ENCODE assay signal across 8 cellular contexts in genomic region chr20:32674362-32674789, GRCh38. TPM values are rescaled to one million over a fixed set of nuclear protein-coding genes. Genes with fewer than 3 reads are reported as not detected.
DNase-seq lines count a peak whose midpoint lies in the region; TF ChIP-seq lines count a peak whose summit lies in the region.

No MANE protein-coding gene starts in this region.

- no peaks in the 10 kb centered on the region for H3K27me3 ChIP-seq in mammary epithelial cell (ENCODE audit: insufficient read depth, low read length)
- H3K27me3 ChIP-seq in suprapubic skin: no peaks in the 10 kb centered on the region

- H3K36me3 ChIP-seq in mammary epithelial cell (ENCODE audit: insufficient read depth, low read length) (no peaks in the 10 kb centered on the region), suprapubic skin (no peaks in the 10 kb centered on the region)

- DNase-seq in NCI-H510A treated with DMSO at 0.1 percent for 48 hours (lab: John Stamatoyannopoulos, UW) (peak; percentile 80), NCI-H510A (lab: John Stamatoyannopoulos, UW) (no peak), NCI-H1930 (lab: John Stamatoyannopoulos, UW) (peak; percentile 21 to 28), mammary epithelial cell (peak; percentile 44), mucosa of gallbladder (ENCODE audit: low spot score) (peak; percentile 37), suprapubic skin (ENCODE audit: low spot score in 2 of 2) (no peak), OCI-M2 (lab: John Stamatoyannopoulos, UW; ENCODE audit: unreplicated experiment) (no peak)

- H4K20me1 ChIP-seq in mammary epithelial cell (ENCODE audit: insufficient read depth, low read length): no peaks in the 10 kb centered on the region

- H3K4me3 ChIP-seq in WI38 (ENCODE audit: low read depth, low read length): no peak overlapping the region
- H3K4me3 ChIP-seq in mammary epithelial cell (replicated peaks in 1 of 3; ENCODE audit: insufficient read depth in 1 of 3, low read depth in 2 of 3, low read length in 3 of 3): no peak overlapping the region
- H3K4me3 ChIP-seq in suprapubic skin: no peak overlapping the region

- in situ Hi-C loops in mammary epithelial cell (cut with MboI; ENCODE audit: low sequenced_read_pairs in 2 of 2): loop anchor here in 1 of 2 donors (25.0 kb wide), 1 partner anchor 837 kb away; the partner anchor contains the start of gene FOXS1

- dilution Hi-C loops in mammary epithelial cell (cut with HindIII; ENCODE audit: low sequenced_read_pairs): no loop called here

- no peak overlapping the region for H3K4me2 ChIP-seq in mammary epithelial cell (ENCODE audit: insufficient read depth, low read depth, low read length)

- H3K4me1 ChIP-seq in mammary epithelial cell (ENCODE audit: insufficient read depth, low read length) (peaks cover 5% of the 10 kb centered on the region), suprapubic skin (peaks cover 9% of the 10 kb centered on the region)

- WGBS in mammary epithelial cell (ENCODE audit: low coverage, missing lambda C conversion rate): 42% methylated on average over 5 of the region's 5 CpGs
- 50% methylated on average over 5 of the region's 5 CpGs for WGBS in suprapubic skin

- BruUV-seq in mammary epithelial cell (replicated peaks; lab: Mats Ljungman, UMichigan): no TSS peak

- CTCF ChIA-PET in mammary epithelial cell (lab: Charles Lee; ENCODE audit: low non-redundant PET): interaction anchor here (0.6 to 1.3 kb wide), 4 partner anchors 69 to 618 kb away, joined by 3 to 24 read pairs (median 6); no protein-coding TSS in a partner anchor

- TF ChIP-seq CTCF in WI38 (IDR thresholded peaks at IDR 0.05; ENCODE audit: low read depth, low read length): peak; percentile 87
- peak; percentile 88 to 93 for TF ChIP-seq CTCF in mammary epithelial cell (conservative IDR thresholded peaks at IDR 0.05 in 1 of 2, IDR thresholded peaks at IDR 0.05 in 1 of 2; ENCODE audit: extremely low read depth in 1 of 2, insufficient read depth in 1 of 2, low read depth in 1 of 2, low read length in 2 of 2)
- TF ChIP-seq CTCF in suprapubic skin (IDR thresholded peaks at IDR 0.05): peak; percentile 41

- H3K9me3 ChIP-seq in mammary epithelial cell (replicated peaks; ENCODE audit: insufficient read depth, low read length): no peaks in the 10 kb centered on the region
- H3K9me3 ChIP-seq in suprapubic skin: no peaks in the 10 kb centered on the region

- H3K9ac ChIP-seq in mammary epithelial cell (ENCODE audit: insufficient read depth, low read length): no peak overlapping the region

- H2AFZ ChIP-seq in mammary epithelial cell (ENCODE audit: low read depth, low read length): no peak overlapping the region

- no peak for TF ChIP-seq EP300 in suprapubic skin (IDR thresholded peaks at IDR 0.05)

- intact Hi-C loops in mammary epithelial cell (cut with micrococcal nuclease): loop anchor here (1.0 to 5.0 kb wide), 4 partner anchors 104 to 618 kb away; no protein-coding TSS in a partner anchor

- H3K79me2 ChIP-seq in mammary epithelial cell (ENCODE audit: insufficient read depth, low read length): no peaks in the 10 kb centered on the region

- no peak overlapping the region for H3K27ac ChIP-seq in mammary epithelial cell (ENCODE audit: insufficient read depth, low read depth, low read length)
- H3K27ac ChIP-seq in suprapubic skin: no peak overlapping the region

- no peak for TF ChIP-seq POLR2A in suprapubic skin (IDR thresholded peaks at IDR 0.05)

RNA-seq across cellular contexts. Expression of gene C20orf203, which starts 0.6 kb away (rescaled TPM):
- total RNA-seq in mammary epithelial cell: not detected
- not detected for polyA plus RNA-seq in mammary epithelial cell
- polyA minus RNA-seq in mammary epithelial cell: not detected
- not detected for total RNA-seq in mucosa of gallbladder
- total RNA-seq in suprapubic skin: under 1 TPM in 2 of 4 donors, not detected in 2; 0.15 to 0.97 TPM

Comparison
In these comparisons a context has a peak if more than half of its experiments do, and no peak if none do; other contexts are left out.
1. DNase-seq: peak in NCI-H510A treated with DMSO at 0.1 percent for 48 hours (single experiment), NCI-H1930 (2 of 2), mammary epithelial cell (single experiment) and mucosa of gallbladder (single experiment); none in NCI-H510A (single experiment), suprapubic skin (0 of 2) and OCI-M2 (single experiment).
2. Peak in every context shown above with its lines, with median percentiles within 50 percentile points of each other: CTCF ChIP-seq.